ENCODE assay signal across 2 cellular contexts in the genomic region with DNA sequence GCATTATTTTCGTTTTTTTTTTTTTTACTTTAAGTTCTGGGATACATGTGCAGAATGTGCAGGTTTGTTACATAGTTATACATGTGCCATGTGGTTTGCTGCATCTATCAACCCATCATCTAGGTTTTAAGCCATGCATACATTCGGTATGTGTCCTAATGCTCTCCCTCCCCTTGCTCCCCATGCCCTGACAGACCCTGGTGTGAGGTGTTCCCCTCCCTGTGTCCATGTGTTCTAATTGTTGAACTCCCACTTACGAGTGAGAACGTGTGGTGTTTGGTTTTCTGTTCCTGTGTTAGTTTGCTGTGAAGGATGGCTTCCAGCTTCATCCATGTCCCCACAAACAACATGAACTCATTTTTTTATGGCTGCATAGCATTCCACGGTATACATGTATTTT.
TF ChIP-seq lines count a peak whose summit lies in the region.

No MANE protein-coding gene starts in this region.

TF ChIP-seq in GM12878, 131 proteins besides CTCF, POLR2A, EP300 and RAD21:
- TF ChIP-seq MTA3 (IDR thresholded peaks at IDR 0.05; ENCODE audit: borderline replicate concordance, low read length): peak; percentile 86; the same call in 1 of the 2 replicates
- TF ChIP-seq POLR2AphosphoS2 (IDR thresholded peaks at IDR 0.05; ENCODE audit: low read depth, low read length): peak; percentile 39; the same call in 1 of the 2 replicates

TF ChIP-seq in HepG2, 621 proteins besides CTCF, POLR2A, EP300 and RAD21:
- TF ChIP-seq, protein P1, sequence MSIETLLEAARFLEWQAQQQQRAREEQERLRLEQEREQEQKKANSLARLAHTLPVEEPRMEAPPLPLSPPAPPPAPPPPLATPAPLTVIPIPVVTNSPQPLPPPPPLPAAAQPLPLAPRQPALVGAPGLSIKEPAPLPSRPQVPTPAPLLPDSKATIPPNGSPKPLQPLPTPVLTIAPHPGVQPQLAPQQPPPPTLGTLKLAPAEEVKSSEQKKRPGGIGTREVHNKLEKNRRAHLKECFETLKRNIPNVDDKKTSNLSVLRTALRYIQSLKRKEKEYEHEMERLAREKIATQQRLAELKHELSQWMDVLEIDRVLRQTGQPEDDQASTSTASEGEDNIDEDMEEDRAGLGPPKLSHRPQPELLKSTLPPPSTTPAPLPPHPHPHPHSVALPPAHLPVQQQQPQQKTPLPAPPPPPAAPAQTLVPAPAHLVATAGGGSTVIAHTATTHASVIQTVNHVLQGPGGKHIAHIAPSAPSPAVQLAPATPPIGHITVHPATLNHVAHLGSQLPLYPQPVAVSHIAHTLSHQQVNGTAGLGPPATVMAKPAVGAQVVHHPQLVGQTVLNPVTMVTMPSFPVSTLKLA (IDR thresholded peaks at IDR 0.05): peak; percentile 81
